12 cellular contexts compared by ENCODE assay signal in the genomic region with DNA sequence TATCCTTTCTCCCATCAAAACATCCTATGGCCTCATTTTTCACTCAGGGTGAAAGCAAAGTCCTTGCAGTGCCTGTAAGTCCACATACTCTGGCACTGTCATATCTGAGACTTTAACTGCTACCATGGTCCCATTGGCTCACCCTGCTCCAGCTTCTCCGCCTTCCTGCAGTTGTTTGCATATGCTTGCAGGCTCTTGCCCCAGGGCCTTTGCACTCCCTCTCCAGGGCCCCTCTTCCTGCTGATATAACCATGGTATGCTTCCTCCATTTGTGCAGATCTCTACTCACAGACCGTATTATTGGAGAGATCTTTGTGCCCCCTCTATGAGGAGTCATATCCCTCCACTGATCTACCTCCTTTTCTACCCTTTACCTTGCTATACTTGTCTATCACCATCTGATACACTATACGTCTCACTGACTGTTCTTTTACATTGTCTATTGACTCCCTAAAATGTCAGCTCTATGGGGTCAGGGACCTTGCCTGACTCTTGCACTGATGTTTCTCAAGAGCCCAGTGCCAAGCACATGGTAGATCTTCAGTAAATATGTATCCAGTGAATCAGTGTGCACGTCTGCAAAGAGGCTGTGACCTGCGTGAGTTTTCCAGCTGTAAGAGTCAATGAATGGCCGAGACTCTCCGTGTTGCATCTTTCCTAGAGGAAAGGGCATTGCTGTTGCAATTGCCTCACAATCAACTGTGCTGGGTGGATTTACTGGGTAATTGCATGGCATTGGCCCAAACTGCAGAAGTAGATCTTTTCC.
"Had no signal": no experiment of that assay in that cellular context is flagged by ENCODE, and none has a peak within 500 bp of the region (broad histone marks: within the 10 kb centered on the region; RNA-seq: fewer than 3 reads in every experiment).

No MANE protein-coding gene starts in this region.

- H3K27ac ChIP-seq: brain microvascular endothelial cell, pancreas, thoracic aorta had no signal

- H3K4me3 ChIP-seq: pancreas, thoracic aorta had no signal

- ATAC-seq: left ventricle myocardium superior had no signal

- H3K9me3 ChIP-seq: pancreas, thoracic aorta had no signal

- DNase-seq: activated B cell treated with CpG ODN at 0.5 μM for 24 hours; brain microvascular endothelial cell; cerebellar nuclear complex; dermis blood vessel endothelial cell; endodermal cell; erythroblast; left ventricle myocardium superior; pancreas; stimulated activated CD4-positive, alpha-beta T cell treated with anti-CD3 and anti-CD28 coated beads, Interleukin-15, amount 100 ng/mL, for 24 hours; stimulated activated CD4-positive, alpha-beta T cell treated with anti-CD3 and anti-CD28 coated beads, Interleukin-4, amount 100 ng/mL, for 24 hours; T-helper 1 cell had no signal

- H3K27me3 ChIP-seq: brain microvascular endothelial cell, pancreas had no signal

- H3K4me1 ChIP-seq: pancreas had no signal

- H3K36me3 ChIP-seq: brain microvascular endothelial cell, pancreas, thoracic aorta had no signal
